In genomic region chr10:44647877-44648542, GRCh38 we compare ENCODE assay signal across 10 cellular contexts.
A peak's percentile ranks its signal among the peaks of the same experiment; 100 is the strongest.
DNase-seq lines count a peak whose midpoint lies in the region; ATAC-seq and TF ChIP-seq lines count a peak whose summit lies in the region.
"Had no signal": no experiment of that assay in that cellular context is flagged by ENCODE, and none has a peak within 500 bp of the region (broad histone marks: within the 10 kb centered on the region; RNA-seq: fewer than 3 reads in every experiment).

No MANE protein-coding gene starts in this region.

- no peak overlapping the region for H3K4me3 ChIP-seq in adipocyte (ENCODE audit: low read length)
- H3K4me3 ChIP-seq in neural progenitor cell, result no peak overlapping the region

- H3K36me3 ChIP-seq in adipocyte (ENCODE audit: control insufficient read depth, insufficient read depth, low read length, severe bottlenecking), result no peaks in the 10 kb centered on the region
- no peaks in the 10 kb centered on the region for H3K36me3 ChIP-seq in neural progenitor cell

- H3K4me3 Mint-ChIP-seq in neural progenitor cell, result no peak overlapping the region
- H3K4me3 Mint-ChIP-seq: endodermal cell; naive thymus-derived CD8-positive, alpha-beta T cell had no signal

- TF ChIP-seq CTCF in neural progenitor cell (IDR thresholded peaks at IDR 0.05), result no peak

- H3K4me1 Mint-ChIP-seq in neural progenitor cell, result peaks cover 6% of the 10 kb centered on the region
- H3K4me1 Mint-ChIP-seq: endodermal cell; naive thymus-derived CD8-positive, alpha-beta T cell had no signal

- H3K9me3 ChIP-seq in adipocyte (ENCODE audit: control insufficient read depth, low read length), result no peaks in the 10 kb centered on the region
- H3K9me3 ChIP-seq in neural progenitor cell (ENCODE audit: low read depth), result no peaks in the 10 kb centered on the region

- no peaks in the 10 kb centered on the region for H3K79me2 ChIP-seq in neural progenitor cell (ENCODE audit: low read depth)

- H3F3A ChIP-seq in neural progenitor cell (ENCODE audit: low read depth), result no peaks in the 10 kb centered on the region

- no peak overlapping the region for H3K9ac ChIP-seq in adipocyte (ENCODE audit: low read length)
- no peak overlapping the region for H3K9ac ChIP-seq in neural progenitor cell

- H3K27ac Mint-ChIP-seq in neural progenitor cell, result no peak overlapping the region
- H3K27ac Mint-ChIP-seq: endodermal cell; naive thymus-derived CD8-positive, alpha-beta T cell had no signal

- peak; percentile 59 for DNase-seq in adipocyte (ENCODE audit: low read depth)
- no peak for DNase-seq in neural progenitor cell (ENCODE audit: low spot score)
- DNase-seq in medulla oblongata (ENCODE audit: extremely low spot score), result no peak
- DNase-seq in KG1 (lab: John Stamatoyannopoulos, UW), result no peak
- DNase-seq: endodermal cell; naive thymus-derived CD8-positive, alpha-beta T cell had no signal

- ATAC-seq in GM18861 (IDR thresholded peaks at IDR 0.05; ENCODE audit: unreplicated experiment) (peak; percentile 94), HG02973 (IDR thresholded peaks at IDR 0.05; ENCODE audit: unreplicated experiment) (peak; percentile 88), GM21367 (IDR thresholded peaks at IDR 0.05; ENCODE audit: unreplicated experiment) (no peak), GM21528 (IDR thresholded peaks at IDR 0.05; ENCODE audit: low FRiP score, unreplicated experiment) (no peak)
- ATAC-seq: naive thymus-derived CD8-positive, alpha-beta T cell had no signal

- no peaks in the 10 kb centered on the region for H4K20me1 ChIP-seq in neural progenitor cell (ENCODE audit: low read depth)

- no peak overlapping the region for H3K4me2 ChIP-seq in neural progenitor cell

- H3K27me3 ChIP-seq in adipocyte (replicated peaks; ENCODE audit: control insufficient read depth, insufficient read depth, low read length) (no peaks in the 10 kb centered on the region), neural progenitor cell (no peaks in the 10 kb centered on the region)

- peak overlapping the region; percentile 18 for H2AFZ ChIP-seq in neural progenitor cell (replicated peaks)

- peaks cover 4% of the 10 kb centered on the region for H3K9me3 Mint-ChIP-seq in neural progenitor cell

- no peak overlapping the region for H3K27ac ChIP-seq in neural progenitor cell

- no peaks in the 10 kb centered on the region for H3K27me3 Mint-ChIP-seq in neural progenitor cell (ENCODE audit: insufficient read depth, low read depth)

- no peaks in the 10 kb centered on the region for H3K36me3 Mint-ChIP-seq in neural progenitor cell
- H3K36me3 Mint-ChIP-seq: naive thymus-derived CD8-positive, alpha-beta T cell had no signal

- peaks cover 31% of the 10 kb centered on the region for H3K4me1 ChIP-seq in adipocyte (ENCODE audit: control insufficient read depth, insufficient read depth, low read length)
- no peaks in the 10 kb centered on the region for H3K4me1 ChIP-seq in neural progenitor cell

Comparison
In these comparisons a context has a peak if more than half of its experiments do, and no peak if none do; other contexts are left out.
1. ATAC-seq: peak in GM18861 (single experiment) and HG02973 (single experiment); none in GM21367 (single experiment) and GM21528 (single experiment).